In the genomic region with DNA sequence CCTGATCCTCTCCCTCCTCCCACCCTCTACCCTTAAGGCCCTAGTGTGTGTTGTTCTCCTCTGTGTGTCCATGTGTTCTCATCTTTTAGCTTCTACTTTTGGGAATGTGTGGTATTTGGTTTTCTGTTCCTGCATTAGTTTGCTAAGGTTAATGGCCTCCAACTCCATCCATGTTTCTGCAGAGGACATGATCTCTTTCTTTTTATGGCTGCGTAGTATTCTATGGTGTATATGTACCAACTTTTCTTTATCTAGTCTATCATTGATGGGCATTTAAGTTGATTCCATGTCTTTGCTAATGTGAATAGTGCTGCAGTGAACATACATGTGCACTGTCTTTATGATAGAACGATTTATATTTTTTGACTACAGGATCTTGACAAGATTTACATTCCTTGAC, we compare ENCODE assay signal across 2 cellular contexts. TPM values are rescaled to one million over a fixed set of nuclear protein-coding genes. Genes with fewer than 3 reads are reported as not detected.
"Had no signal": no experiment of that assay in that cellular context is flagged by ENCODE, and none has a peak within 500 bp of the region (broad histone marks: within the 10 kb centered on the region; RNA-seq: fewer than 3 reads in every experiment).

No MANE protein-coding gene starts in this region.

RNA-seq across cellular contexts. Expression of gene PPP1R14C, which starts 44.6 kb away (rescaled TPM):
- total RNA-seq: natural killer cell, right lobe of liver had no signal
